32 cellular contexts compared by ENCODE assay signal in genomic region chr3:144497452-144497851, GRCh38.
"Had no signal": no experiment of that assay in that cellular context is flagged by ENCODE, and none has a peak within 500 bp of the region (broad histone marks: within the 10 kb centered on the region; RNA-seq: fewer than 3 reads in every experiment).

No MANE protein-coding gene starts in this region.

- H3K27me3 ChIP-seq: adrenal gland, body of pancreas, colonic mucosa, esophagus squamous epithelium, gastroesophageal sphincter had no signal

- FAIRE-seq: endometrium, endothelial cell of umbilical vein had no signal

- H3K36me3 ChIP-seq: adrenal gland, colonic mucosa, esophagus squamous epithelium, gastroesophageal sphincter, WERI-Rb-1 had no signal

- H3K9me3 ChIP-seq: adrenal gland, body of pancreas, colonic mucosa, esophagus squamous epithelium, gastroesophageal sphincter had no signal

- H3K4me3 ChIP-seq: adrenal gland, body of pancreas, colonic mucosa, esophagus squamous epithelium, gastroesophageal sphincter had no signal

- H3K4me1 ChIP-seq: adrenal gland, body of pancreas, colonic mucosa, gastroesophageal sphincter had no signal

- H3K27ac ChIP-seq: adrenal gland, body of pancreas, colonic mucosa, epithelial cell of prostate, gastroesophageal sphincter, WERI-Rb-1 had no signal

- DNase-seq: activated CD4-positive, alpha-beta memory T cell treated with anti-CD3 and anti-CD28 coated beads for 36 hours; activated CD4-positive, alpha-beta T cell treated with anti-CD3 and anti-CD28 coated beads for 36 hours; activated CD4-positive, alpha-beta T cell treated with anti-CD3 and anti-CD28 coated beads, Interleukin-2, amount 10 ng/mL, durations not matched to agents 24 days and 14 days; activated CD4-positive, CD25-positive, alpha-beta regulatory T cell; activated CD4-positive, CD25-positive, alpha-beta regulatory T cell treated with anti-CD3 and anti-CD28 coated beads, Interleukin-2, amount 50 U/mL, for 72 hours; activated CD8-positive, alpha-beta memory T cell treated with anti-CD3 and anti-CD28 coated beads, Interleukin-2, amount 10 ng/mL, durations not matched to agents 7 days and 5 days; activated CD8-positive, alpha-beta memory T cell treated with anti-CD3 and anti-CD28 coated beads, Interleukin-2, amount 50 U/mL, for 4 hours; activated CD8-positive, alpha-beta T cell treated with anti-CD3 and anti-CD28 coated beads, Interleukin-2, amount 10 ng/mL, durations not matched to agents 7 days and 5 days; activated effector memory CD4-positive, alpha-beta T cell treated with anti-CD3 and anti-CD28 coated beads, Interleukin-2, amount 50 U/mL, for 16 hours; activated naive CD4-positive, alpha-beta T cell treated with anti-CD3 and anti-CD28 coated beads for 36 hours; activated naive CD8-positive, alpha-beta T cell treated with anti-CD3 and anti-CD28 coated beads for 36 hours; activated naive CD8-positive, alpha-beta T cell treated with anti-CD3 and anti-CD28 coated beads, Interleukin-2, amount 50 U/mL, for 24 hours; activated T-cell treated with anti-CD3 and anti-CD28 coated beads, Interleukin-2, amount 50 U/mL, for 1 hour; activated T-cell treated with anti-CD3 and anti-CD28 coated beads, Interleukin-2, amount 50 U/mL, for 48 hours; adrenal gland; amygdala; aorta; body of pancreas; central memory CD4-positive, alpha-beta T cell; cerebellar nuclear complex; colonic mucosa; effector CD8-positive, alpha-beta T cell; esophagus squamous epithelium; foreskin melanocyte; T-helper 1 cell; T-helper 17 cell; T1000; WERI-Rb-1 had no signal
